ENCODE assay signal across 1 cellular context in genomic region chrX:69504626-69505612, GRCh38.
TF ChIP-seq lines count a peak whose summit lies in the region.

No MANE protein-coding gene starts in this region.

TF ChIP-seq in A549, 52 proteins besides CTCF, POLR2A, EP300 and RAD21 (continued from another document):
- no peak for TF ChIP-seq POLR2AphosphoS2 (conservative IDR thresholded peaks at IDR 0.05; ENCODE audit: low read length)
- TF ChIP-seq FOSL2 (IDR thresholded peaks at IDR 0.05) = no peak
- TF ChIP-seq FOSL2 (CRISPR knock-in tag; IDR thresholded peaks at IDR 0.05) = no peak
